16 cellular contexts compared by ENCODE assay signal in genomic region chr1:99789715-99790114, GRCh38. TPM values are rescaled to one million over a fixed set of nuclear protein-coding genes. Genes with fewer than 3 reads are reported as not detected.
A peak's percentile ranks its signal among the peaks of the same experiment; 100 is the strongest.
DNase-seq lines count a peak whose midpoint lies in the region; ATAC-seq, FAIRE-seq and TF ChIP-seq lines count a peak whose summit lies in the region.
"Had no signal": no experiment of that assay in that cellular context is flagged by ENCODE, and none has a peak within 500 bp of the region (broad histone marks: within the 10 kb centered on the region; RNA-seq: fewer than 3 reads in every experiment).

No MANE protein-coding gene starts in this region.

- DNase-seq in GM19239 (ENCODE audit: insufficient read length, low spot score) = no peak
- no peak for DNase-seq in endodermal cell
- no peak for DNase-seq in upper lobe of right lung
- DNase-seq in head of caudate nucleus = no peak
- DNase-seq in OCI-M1 (lab: John Stamatoyannopoulos, UW) = no peak
- no peak for DNase-seq in NCI-H1092 (lab: John Stamatoyannopoulos, UW)
- DNase-seq: 8988T; AML-193; Caco-2; CD8-positive, alpha-beta memory T cell; GF-D8 had no signal

- no peaks in the 10 kb centered on the region for H3K27me3 Mint-ChIP-seq in endodermal cell (ENCODE audit: insufficient read depth)
- H3K27me3 Mint-ChIP-seq: IgD-negative memory B cell had no signal

- no peaks in the 10 kb centered on the region for H3K36me3 Mint-ChIP-seq in endodermal cell (ENCODE audit: low read depth)
- H3K36me3 Mint-ChIP-seq: IgD-negative memory B cell had no signal

- peaks cover 33% of the 10 kb centered on the region for H3K4me1 Mint-ChIP-seq in endodermal cell

- H3K27ac ChIP-seq in endodermal cell (ENCODE audit: low read depth, low read length) (no peak overlapping the region), liver (ENCODE audit: low read depth in 1 of 2, low read length in 2 of 2) (no peak overlapping the region), upper lobe of right lung (no peak overlapping the region)
- H3K27ac ChIP-seq: BLaER1, KMS-11 had no signal

- H3K27me3 ChIP-seq in endodermal cell (ENCODE audit: control insufficient read depth, insufficient read depth, low read length, poor library complexity, severe bottlenecking) = no peaks in the 10 kb centered on the region
- no peaks in the 10 kb centered on the region for H3K27me3 ChIP-seq in liver (ENCODE audit: control insufficient read depth in 4 of 4, insufficient read depth in 4 of 4, low read length in 3 of 4)
- no peaks in the 10 kb centered on the region for H3K27me3 ChIP-seq in upper lobe of right lung
- H3K27me3 ChIP-seq: BLaER1 had no signal

- 80 to 92% methylated on average over 2 of the region's 2 CpGs for WGBS in endodermal cell (ENCODE audit: insufficient coverage in 1 of 2, insufficient read length in 1 of 2), 2 experiments
- 39% methylated on average over 2 of the region's 2 CpGs for WGBS in liver

- H3K4me3 Mint-ChIP-seq in endodermal cell = no peak overlapping the region
- H3K4me3 Mint-ChIP-seq: CD8-positive, alpha-beta memory T cell; IgD-negative memory B cell had no signal

- H3K4me3 ChIP-seq in endodermal cell (ENCODE audit: low read length) = peak overlapping the region; percentile 25
- no peak overlapping the region for H3K4me3 ChIP-seq in liver (ENCODE audit: low read depth in 1 of 3, low read length in 3 of 3)
- no peak overlapping the region for H3K4me3 ChIP-seq in upper lobe of right lung
- H3K4me3 ChIP-seq: BLaER1 had no signal

- no peak overlapping the region for H3K27ac Mint-ChIP-seq in endodermal cell
- H3K27ac Mint-ChIP-seq: CD8-positive, alpha-beta memory T cell; IgD-negative memory B cell had no signal

- intact Hi-C loops in upper lobe of right lung (cut with DNase I) = no loop called here
- intact Hi-C loops in head of caudate nucleus (cut with DNase I) = no loop called here

- peaks cover 7% of the 10 kb centered on the region for H3K9me3 ChIP-seq in endodermal cell (ENCODE audit: control insufficient read depth, low read length)
- H3K9me3 ChIP-seq in liver (ENCODE audit: control insufficient read depth in 4 of 4, low read length in 3 of 4) = no peaks in the 10 kb centered on the region
- H3K9me3 ChIP-seq in upper lobe of right lung = no peaks in the 10 kb centered on the region
- H3K9me3 ChIP-seq: BLaER1, Caco-2 had no signal

- ATAC-seq in upper lobe of right lung = peak; percentile 47

- TF ChIP-seq CTCF in endodermal cell (conservative IDR thresholded peaks at IDR 0.05) (no peak), liver (IDR thresholded peaks at IDR 0.05; ENCODE audit: low read depth, low read length, missing input control) (no peak), upper lobe of right lung (IDR thresholded peaks at IDR 0.05) (no peak)

- H3K4me1 ChIP-seq in endodermal cell (ENCODE audit: control insufficient read depth, insufficient read depth, low read length) (peaks cover 9% of the 10 kb centered on the region), liver (ENCODE audit: control insufficient read depth in 4 of 4, insufficient read depth in 4 of 4, low read length in 3 of 4) (peaks cover 0 to 6% (median 0%) of the 10 kb centered on the region in 4 donors), upper lobe of right lung (no peaks in the 10 kb centered on the region)
- H3K4me1 ChIP-seq: Caco-2 had no signal

- H3K9me3 Mint-ChIP-seq in endodermal cell = peaks cover 2% of the 10 kb centered on the region
- H3K9me3 Mint-ChIP-seq: CD8-positive, alpha-beta memory T cell; IgD-negative memory B cell had no signal

- FAIRE-seq in GM19239 (lab: Jason Lieb, UNC) = peak; percentile 11
- FAIRE-seq: H54 had no signal

- H3K36me3 ChIP-seq in endodermal cell (ENCODE audit: control insufficient read depth, insufficient read depth, low read length) = no peaks in the 10 kb centered on the region
- no peaks in the 10 kb centered on the region for H3K36me3 ChIP-seq in liver (ENCODE audit: control insufficient read depth in 4 of 4, insufficient read depth in 3 of 4, low read depth in 1 of 4, low read length in 3 of 4)
- no peaks in the 10 kb centered on the region for H3K36me3 ChIP-seq in upper lobe of right lung
- H3K36me3 ChIP-seq: BLaER1 had no signal

- TF ChIP-seq RAD21 in liver (IDR thresholded peaks at IDR 0.05) = no peak

- no peak overlapping the region for H3K9ac ChIP-seq in endodermal cell (ENCODE audit: extremely low read depth, low read length, poor library complexity, severe bottlenecking)
- no peak overlapping the region for H3K9ac ChIP-seq in liver (ENCODE audit: low read depth in 1 of 2, low read length in 2 of 2)
- H3K9ac ChIP-seq: BLaER1, KMS-11 had no signal

TF ChIP-seq in liver, 16 proteins besides CTCF, POLR2A, EP300 and RAD21:
- TF ChIP-seq SP1 (IDR thresholded peaks at IDR 0.05) (peak; percentile 37), HNF4A (conservative IDR thresholded peaks at IDR 0.05) (peak; percentile 45 to 76), FOXA1 (IDR thresholded peaks at IDR 0.05) (no peak)

RNA-seq across cellular contexts. Expression of gene FRRS1, which starts 23.3 kb away (rescaled TPM):
- total RNA-seq in endodermal cell = 10 to 100 TPM in 1 of 2 donors, 1 to 10 TPM in 1; 9.9 to 24.4 TPM
- 7.9 TPM for polyA plus RNA-seq in endodermal cell (2013, experiment 1 of 2)
- polyA plus RNA-seq in endodermal cell (2013, experiment 2 of 2) = 8.3 TPM
- total RNA-seq in liver = 10 to 100 TPM; 49.2 to 87.4 TPM
- polyA plus RNA-seq in liver = 10 to 100 TPM in 1 of 2 donors, 1 to 10 TPM in 1; 2.7 to 11.5 TPM
- total RNA-seq in upper lobe of right lung = 6.8 TPM
- polyA plus RNA-seq: CD8-positive, alpha-beta memory T cell had no signal
